Comparison of ENCODE assay signal across 8 cellular contexts in the genomic region with DNA sequence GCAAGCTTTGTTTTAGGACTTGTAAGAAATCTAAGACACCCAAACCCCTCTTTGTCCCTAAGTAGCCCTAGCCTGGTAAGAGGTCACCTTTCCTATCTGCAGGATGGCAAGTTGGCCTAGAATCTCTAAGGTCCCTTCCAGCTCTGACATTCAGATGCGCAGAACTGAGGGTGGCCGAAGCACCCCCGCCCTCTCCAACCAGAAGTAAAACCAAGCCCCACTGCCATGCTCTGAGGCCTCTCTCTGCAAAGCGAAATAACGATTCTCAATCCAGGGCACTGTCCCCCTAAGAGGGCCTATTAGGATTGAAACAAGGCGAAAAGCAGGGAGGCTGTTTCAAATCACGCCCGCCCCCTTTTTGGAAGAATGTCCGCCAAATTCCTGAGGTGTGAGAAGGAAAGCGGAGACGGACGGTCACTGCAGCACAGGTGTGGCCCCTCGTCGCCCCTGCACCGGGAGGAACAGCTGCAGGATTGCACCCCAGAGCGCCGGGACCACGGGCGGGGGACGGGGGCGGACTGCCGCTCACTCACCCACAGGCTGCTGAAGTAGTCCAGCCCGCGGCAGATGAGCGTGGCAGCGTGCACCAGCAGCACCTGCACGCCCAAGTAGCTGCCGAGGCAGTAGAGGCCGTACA. TPM values are rescaled to one million over a fixed set of nuclear protein-coding genes. Genes with fewer than 3 reads are reported as not detected.
DNase-seq lines count a peak whose midpoint lies in the region; ATAC-seq and TF ChIP-seq lines count a peak whose summit lies in the region.

No MANE protein-coding gene starts in this region.

- WGBS in mesenchymal stem cell: 0% methylated on average over 22 of the region's 29 CpGs

- peak overlapping the region; percentile 25 to 99 for H3K23ac ChIP-seq in mesenchymal stem cell (ENCODE audit: low read length in 2 of 2)

- H3K27me3 ChIP-seq in GM06990 (replicated peaks; ENCODE audit: control insufficient read depth, insufficient read depth, low read length) (no peaks in the 10 kb centered on the region), OCI-LY1 (ENCODE audit: insufficient read depth, low read length) (no peaks in the 10 kb centered on the region), colonic mucosa (no peaks in the 10 kb centered on the region), mesenchymal stem cell (ENCODE audit: control insufficient read depth in 1 of 2, insufficient read depth in 1 of 2, low read length in 2 of 2) (no peaks in the 10 kb centered on the region)

- ATAC-seq in GM21447 (IDR thresholded peaks at IDR 0.05; ENCODE audit: unreplicated experiment): no peak
- no peak for ATAC-seq in GM19463 (IDR thresholded peaks at IDR 0.05; ENCODE audit: unreplicated experiment)

- H3K4me2 ChIP-seq in OCI-LY1 (ENCODE audit: low read length) (peak overlapping the region; percentile 87), mesenchymal stem cell (ENCODE audit: low read length, poor library complexity, severe bottlenecking) (peak overlapping the region; percentile 88)

- TF ChIP-seq CTCF in GM06990 (IDR thresholded peaks at IDR 0.05; ENCODE audit: insufficient read depth, low read length, poor library complexity, severe bottlenecking): no peak
- TF ChIP-seq CTCF in OCI-LY1 (IDR thresholded peaks at IDR 0.05; ENCODE audit: low read length): no peak
- TF ChIP-seq CTCF in colonic mucosa (IDR thresholded peaks at IDR 0.05): no peak

- peaks cover 58% of the 10 kb centered on the region for H3K4me1 ChIP-seq in OCI-LY1 (ENCODE audit: insufficient read depth, low read length, severe bottlenecking)
- peaks cover 9% of the 10 kb centered on the region for H3K4me1 ChIP-seq in colonic mucosa
- peaks cover 6% of the 10 kb centered on the region for H3K4me1 ChIP-seq in mesenchymal stem cell (ENCODE audit: control insufficient read depth, insufficient read depth, low read depth, low read length)

- H2BK5ac ChIP-seq in mesenchymal stem cell (ENCODE audit: low read depth, low read length, poor library complexity, severe bottlenecking): peak overlapping the region; percentile 9

- no peak overlapping the region for H2BK120ac ChIP-seq in mesenchymal stem cell (ENCODE audit: low read depth, low read length)

- H3K79me2 ChIP-seq in OCI-LY1 (ENCODE audit: insufficient read depth, low read length): peaks cover 52% of the 10 kb centered on the region

- no peaks in the 10 kb centered on the region for H4K20me1 ChIP-seq in OCI-LY1 (ENCODE audit: insufficient read depth, low read length)

- H3K9me2 ChIP-seq in OCI-LY1 (ENCODE audit: low read depth, low read length): no peaks in the 10 kb centered on the region

- H2AFZ ChIP-seq in OCI-LY1 (ENCODE audit: low read length) (no peak overlapping the region), mesenchymal stem cell (ENCODE audit: low read depth, low read length) (peak overlapping the region; percentile 30)

- H3K4me3 ChIP-seq in GM06990 (replicated peaks; ENCODE audit: low read depth, low read length): peak overlapping the region; percentile 91
- H3K4me3 ChIP-seq in OCI-LY1 (ENCODE audit: low read depth, low read length, poor library complexity, severe bottlenecking): peak overlapping the region; percentile 98
- peak overlapping the region; percentile 63 for H3K4me3 ChIP-seq in colonic mucosa
- H3K4me3 ChIP-seq in mesenchymal stem cell (ENCODE audit: insufficient read depth in 1 of 2, low read depth in 1 of 2, low read length in 2 of 2): peak overlapping the region; percentile 91 to 98

- peak overlapping the region; percentile 85 to 86 for H3K4ac ChIP-seq in mesenchymal stem cell (ENCODE audit: low read depth in 1 of 2, low read length in 2 of 2)

- intact Hi-C loops in colonic mucosa (cut with DNase I): loop anchor here (10.0 kb wide), 1 partner anchor 104 kb away; the partner anchor contains the start of gene CTNNAL1

- H4K8ac ChIP-seq in mesenchymal stem cell (ENCODE audit: low read length): peak overlapping the region; percentile 87

- peak overlapping the region; percentile 63 for H3K27ac ChIP-seq in OCI-LY1 (ENCODE audit: low read depth, low read length, poor library complexity, severe bottlenecking)
- H3K27ac ChIP-seq in colonic mucosa: peak overlapping the region; percentile 92
- H3K27ac ChIP-seq in mesenchymal stem cell (ENCODE audit: low read length, poor library complexity, severe bottlenecking): peak overlapping the region; percentile 31

- peak overlapping the region in 1 of 2 experiments; percentile 94 for H3K14ac ChIP-seq in mesenchymal stem cell (ENCODE audit: low read length in 2 of 2)

- no peak overlapping the region for H2BK15ac ChIP-seq in mesenchymal stem cell (ENCODE audit: low read depth, poor library complexity, severe bottlenecking)

- H2BK12ac ChIP-seq in mesenchymal stem cell (ENCODE audit: low read length in 2 of 2): peak overlapping the region in 1 of 2 experiments; percentile 61

- H3K9ac ChIP-seq in OCI-LY1 (ENCODE audit: low read length): peak overlapping the region; percentile 90
- H3K9ac ChIP-seq in colonic mucosa (ENCODE audit: low read depth in 2 of 2, low read length in 2 of 2): peak overlapping the region; percentile 84
- H3K9ac ChIP-seq in mesenchymal stem cell (ENCODE audit: low read length): peak overlapping the region; percentile 90

- peak overlapping the region; percentile 34 for H4K91ac ChIP-seq in mesenchymal stem cell (ENCODE audit: low read length)

- H3K18ac ChIP-seq in mesenchymal stem cell (ENCODE audit: low read depth in 1 of 2, low read length in 2 of 2): peak overlapping the region; percentile 16 to 97

- no peak overlapping the region for H2AK5ac ChIP-seq in mesenchymal stem cell (ENCODE audit: low read length, severe bottlenecking)

- no peaks in the 10 kb centered on the region for H3K79me1 ChIP-seq in mesenchymal stem cell (replicated peaks; ENCODE audit: low read length, poor library complexity, severe bottlenecking)

- H3K36me3 ChIP-seq in GM06990 (ENCODE audit: control insufficient read depth, insufficient read depth, low read length) (no peaks in the 10 kb centered on the region), OCI-LY1 (ENCODE audit: insufficient read depth, low read length) (peaks cover 10% of the 10 kb centered on the region), colonic mucosa (no peaks in the 10 kb centered on the region), mesenchymal stem cell (ENCODE audit: control insufficient read depth in 1 of 2, insufficient read depth in 2 of 2, low read depth in 1 of 2, low read length in 2 of 2) (no peaks in the 10 kb centered on the region)

- DNase-seq in GM06990 (ENCODE audit: extremely low read depth, insufficient read length): no peak
- DNase-seq in colonic mucosa: peak; percentile 49
- peak; percentile 50 for DNase-seq in mesenchymal stem cell
- peak; percentile 47 for DNase-seq in ureter (ENCODE audit: low spot score)
- DNase-seq in D341Med (ENCODE audit: low spot score): no peak

- no peaks in the 10 kb centered on the region for H3F3A ChIP-seq in OCI-LY1 (ENCODE audit: insufficient read depth, low read length)

- H3K9me3 ChIP-seq in OCI-LY1 (ENCODE audit: low read length): no peaks in the 10 kb centered on the region
- H3K9me3 ChIP-seq in colonic mucosa: no peaks in the 10 kb centered on the region
- no peaks in the 10 kb centered on the region for H3K9me3 ChIP-seq in mesenchymal stem cell (ENCODE audit: control insufficient read depth, low read length)

RNA-seq across cellular contexts. Expression of gene TMEM245, which starts 0.8 kb away (rescaled TPM):
- total RNA-seq in colonic mucosa (10 to 100 TPM; 25.1 to 39.7 TPM), ureter (67.7 TPM)
- polyA plus RNA-seq in mesenchymal stem cell (2013, experiment 1 of 2): 37.3 TPM
- polyA plus RNA-seq in mesenchymal stem cell (2013, experiment 2 of 2): 38.3 TPM

RNA-seq across cellular contexts. Expression of gene FRRS1L, which starts 48.1 kb away (rescaled TPM):
- total RNA-seq in colonic mucosa (1 to 10 TPM in 1 of 2 donors, under 1 TPM in 1; 0.12 to 1.8 TPM), ureter (11.0 TPM)
- not detected for polyA plus RNA-seq in mesenchymal stem cell (2013, experiment 1 of 2)
- 0.01 TPM for polyA plus RNA-seq in mesenchymal stem cell (2013, experiment 2 of 2)

Comparison
In these comparisons a context has a peak if more than half of its experiments do, and no peak if none do; other contexts are left out.
1. DNase-seq: peak in colonic mucosa (single experiment), mesenchymal stem cell (single experiment) and ureter (single experiment); none in GM06990 (single experiment) and D341Med (single experiment).
2. H3K27ac ChIP-seq: peak in every context shown above with its lines; median percentile 92 in colonic mucosa; 63 in OCI-LY1; 31 in mesenchymal stem cell.
3. Peak in every context shown above with its lines, with median percentiles within 50 percentile points of each other: H3K4me3 ChIP-seq and H3K9ac ChIP-seq.